In the genomic region with DNA sequence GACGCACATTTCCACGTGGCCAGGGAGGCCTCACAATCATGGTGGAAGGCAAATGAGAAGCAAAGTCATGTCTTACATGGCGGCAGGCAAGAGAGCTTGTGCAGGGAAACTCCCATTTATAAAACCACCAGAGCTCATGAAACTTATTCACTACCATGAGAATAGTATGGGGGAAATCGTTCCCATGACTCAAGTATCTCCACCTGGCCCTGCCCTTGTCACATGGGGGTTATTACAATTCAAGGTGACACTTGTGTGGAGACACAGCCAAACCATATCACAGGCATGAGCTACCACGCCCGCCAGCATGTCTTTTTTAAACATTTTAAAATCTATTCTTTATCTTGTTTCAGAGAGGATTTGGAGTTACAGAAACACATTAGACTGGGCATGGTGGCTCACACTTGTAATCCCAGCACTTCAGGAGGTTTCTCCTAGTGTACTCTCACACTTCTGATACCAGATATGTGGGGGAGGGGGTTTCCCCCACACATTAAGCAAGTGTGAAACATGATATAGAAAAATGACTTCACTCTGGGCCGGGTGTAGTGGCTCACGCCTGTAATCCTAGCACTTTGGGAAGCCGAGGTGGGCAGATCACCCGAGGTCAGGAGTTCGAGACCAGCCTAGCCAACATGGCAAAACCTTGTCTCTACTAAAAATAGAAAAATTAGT, we compare ENCODE assay signal across 24 cellular contexts. TPM values are rescaled to one million over a fixed set of nuclear protein-coding genes. Genes with fewer than 3 reads are reported as not detected.
DNase-seq lines count a peak whose midpoint lies in the region; ATAC-seq, FAIRE-seq and TF ChIP-seq lines count a peak whose summit lies in the region.
"Had no signal": no experiment of that assay in that cellular context is flagged by ENCODE, and none has a peak within 500 bp of the region (broad histone marks: within the 10 kb centered on the region; RNA-seq: fewer than 3 reads in every experiment).

No MANE protein-coding gene starts in this region.

- no peaks in the 10 kb centered on the region for H4K20me1 ChIP-seq in K562 (replicated peaks; ENCODE audit: control insufficient read depth, insufficient read depth, low read length)

- no peak for TF ChIP-seq RAD21 in K562 (CRISPR knock-in tag; conservative IDR thresholded peaks at IDR 0.05 in 1 of 2, IDR thresholded peaks at IDR 0.05 in 1 of 2)

- BruUV-seq in Caco-2 (replicated peaks; lab: Mats Ljungman, UMichigan) (TSS peak; percentile 15), K562 (replicated peaks; lab: Mats Ljungman, UMichigan) (TSS peak; percentile 29)

- H3K4me3 ChIP-seq in Caco-2 (ENCODE audit: low read depth, low read length) (no peak overlapping the region), K562 (no peak overlapping the region)

- H3K9me1 ChIP-seq in K562 (ENCODE audit: control insufficient read depth, insufficient read depth, low read length): no peaks in the 10 kb centered on the region

- H3K4me3 Mint-ChIP-seq in activated T-cell treated with anti-CD3 and anti-CD28 coated beads, Interleukin-2, amount 50 U/mL, for 24 hours: no peak overlapping the region
- H3K4me3 Mint-ChIP-seq in Caco-2 (ENCODE audit: unreplicated experiment): no peak overlapping the region
- H3K4me3 Mint-ChIP-seq: CD4-positive, CD25-positive, alpha-beta regulatory T cell had no signal

- intact Hi-C loops in Caco-2 (cut with micrococcal nuclease; ENCODE audit: unreplicated experiment): loop anchor here (10.0 kb wide), 1 partner anchor 165 kb away; no protein-coding TSS in a partner anchor
- intact Hi-C loops in K562 (cut with micrococcal nuclease): no loop called here

- in situ Hi-C loops in K562 (cut with MboI): no loop called here

- no peak for TF ChIP-seq POLR2A in K562 (conservative IDR thresholded peaks at IDR 0.05)

- no peak overlapping the region for H2AFZ ChIP-seq in K562 (ENCODE audit: low read depth, low read length)

- FAIRE-seq in K562 (lab: Jason Lieb, UNC): no peak
- no peak for FAIRE-seq in HTR-8/SVneo (lab: Jason Lieb, UNC)
- FAIRE-seq: G401.6 had no signal

- H3K27me3 Mint-ChIP-seq in activated T-cell treated with anti-CD3 and anti-CD28 coated beads, Interleukin-2, amount 50 U/mL, for 24 hours: no peaks in the 10 kb centered on the region
- H3K27me3 Mint-ChIP-seq in Caco-2 (ENCODE audit: insufficient read depth, unreplicated experiment): no peaks in the 10 kb centered on the region
- H3K27me3 Mint-ChIP-seq: CD4-positive, CD25-positive, alpha-beta regulatory T cell had no signal

- WGBS in K562 (ENCODE audit: insufficient coverage, low coverage, missing lambda C conversion rate): 83% methylated on average over 11 of the region's 11 CpGs

- H3K9ac ChIP-seq in K562 (ENCODE audit: insufficient read depth in 1 of 2, low read depth in 2 of 2, low read length in 2 of 2): no peak overlapping the region

- H3K4me1 Mint-ChIP-seq in activated T-cell treated with anti-CD3 and anti-CD28 coated beads, Interleukin-2, amount 50 U/mL, for 24 hours (ENCODE audit: low read depth): peaks cover 9% of the 10 kb centered on the region
- no peaks in the 10 kb centered on the region for H3K4me1 Mint-ChIP-seq in Caco-2 (ENCODE audit: low read depth, unreplicated experiment)

- peak overlapping the region; percentile 72 for H3K27ac Mint-ChIP-seq in activated T-cell treated with anti-CD3 and anti-CD28 coated beads, Interleukin-2, amount 50 U/mL, for 24 hours
- H3K27ac Mint-ChIP-seq in Caco-2 (ENCODE audit: unreplicated experiment): no peak overlapping the region
- H3K27ac Mint-ChIP-seq: CD4-positive, CD25-positive, alpha-beta regulatory T cell had no signal

- CTCF ChIA-PET in Caco-2 (lab: Charles Lee) (no interaction called here), K562 (lab: Yijun Ruan, JAX; ENCODE audit: low intra/inter-chr PET ratio) (no interaction called here)

- H3K9me3 Mint-ChIP-seq in activated T-cell treated with anti-CD3 and anti-CD28 coated beads, Interleukin-2, amount 50 U/mL, for 24 hours: peaks cover 4% of the 10 kb centered on the region
- no peaks in the 10 kb centered on the region for H3K9me3 Mint-ChIP-seq in Caco-2 (ENCODE audit: unreplicated experiment)
- H3K9me3 Mint-ChIP-seq: CD4-positive, CD25-positive, alpha-beta regulatory T cell had no signal

- ATAC-seq in activated CD4-positive, CD25-positive, alpha-beta regulatory T cell treated with anti-CD3 and anti-CD28 coated beads, Interleukin-2, amount 50 U/mL, for 24 hours: peak; percentile 35 to 51
- ATAC-seq in K562: no peak

- DNase-seq in activated CD4-positive, CD25-positive, alpha-beta regulatory T cell treated with anti-CD3 and anti-CD28 coated beads, Interleukin-2, amount 50 U/mL, for 72 hours: no peak
- DNase-seq in activated T-cell treated with anti-CD3 and anti-CD28 coated beads, Interleukin-2, amount 50 U/mL, for 24 hours: no peak
- no peak for DNase-seq in activated T-cell treated with anti-CD3 and anti-CD28 coated beads, Interleukin-2, amount 50 U/mL, for 1 hour
- DNase-seq in Caco-2 (no peak), K562 (ENCODE audit: extremely low read depth in 1 of 4, low spot score in 3 of 4) (no peak), HTR-8/SVneo (ENCODE audit: insufficient read length, low spot score) (no peak), AML-193 (lab: John Stamatoyannopoulos, UW) (no peak)
- DNase-seq: 8988T; BE2C; CD4-positive, CD25-positive, alpha-beta regulatory T cell; COR-L47; H7; IMR-90; Karpas-422; NCI-H1048; NCI-H1436; NCI-H2029; NCI-H345; NCI-H524 treated with DMSO at 0.1 percent for 48 hours; RPMI8226 had no signal

- peaks cover 2% of the 10 kb centered on the region; the same call in 1 of the 2 replicates for H3K36me3 ChIP-seq in Caco-2 (ENCODE audit: control insufficient read depth, insufficient read depth, low read length)
- H3K36me3 ChIP-seq in K562 (ENCODE audit: control insufficient read depth, insufficient read depth, low read length): peaks cover 49% of the 10 kb centered on the region

- no peaks in the 10 kb centered on the region for H3K9me3 ChIP-seq in Caco-2
- no peaks in the 10 kb centered on the region for H3K9me3 ChIP-seq in K562 (replicated peaks; ENCODE audit: control insufficient read depth, insufficient read depth, low read depth, low read length)
- H3K9me3 ChIP-seq: BE2C had no signal

- 0 out of 2 replicates have a peak, but pooled peaks cover under 1% of the 10 kb centered on the region for H3K4me1 ChIP-seq in Caco-2
- H3K4me1 ChIP-seq in K562 (replicated peaks in 1 of 2; ENCODE audit: control insufficient read depth in 2 of 2, insufficient read depth in 2 of 2, low read length in 2 of 2): no peaks in the 10 kb centered on the region
- H3K4me1 ChIP-seq: BE2C had no signal

- no peaks in the 10 kb centered on the region for H3K79me2 ChIP-seq in K562 (ENCODE audit: control insufficient read depth, insufficient read depth, low read length)

- H3K27me3 ChIP-seq in Caco-2 (replicated peaks; ENCODE audit: control insufficient read depth, insufficient read depth, low read length) (no peaks in the 10 kb centered on the region), K562 (ENCODE audit: control insufficient read depth in 2 of 2, insufficient read depth in 2 of 2, low read length in 2 of 2) (no peaks in the 10 kb centered on the region)
- H3K27me3 ChIP-seq: BE2C had no signal

- H3K4me2 ChIP-seq in K562 (ENCODE audit: insufficient read depth, low read length): no peak overlapping the region

- TF ChIP-seq EP300 in K562 (IDR thresholded peaks at IDR 0.05; ENCODE audit: low read length): no peak

- no peak overlapping the region for H3K27ac ChIP-seq in K562 (ENCODE audit: extremely low read depth, low read depth, low read length)
- H3K27ac ChIP-seq: HL-60 had no signal

- POLR2A ChIA-PET in Caco-2 (lab: Charles Lee) (no interaction called here), K562 (lab: Yijun Ruan, JAX) (interaction anchor here (1.1 to 1.8 kb wide), 3 partner anchors 12 to 31 kb away, joined by 3 to 9 read pairs (median 3); partner anchors contain the start of gene CENPN)

- TF ChIP-seq CTCF in Caco-2 (IDR thresholded peaks at IDR 0.05; ENCODE audit: insufficient read depth in 1 of 2, low read depth in 1 of 2, low read length in 1 of 2, severe bottlenecking in 1 of 2, unreplicated experiment in 1 of 2) (no peak), K562 (IDR thresholded peaks at IDR 0.05 in 2 of 3, conservative IDR thresholded peaks at IDR 0.05 in 1 of 3; ENCODE audit: insufficient read depth in 2 of 3, low read depth in 1 of 3, low read length in 3 of 3) (no peak)

- H3K36me3 Mint-ChIP-seq in activated T-cell treated with anti-CD3 and anti-CD28 coated beads, Interleukin-2, amount 50 U/mL, for 24 hours (ENCODE audit: low read depth): peaks cover 71% of the 10 kb centered on the region
- peaks cover 45% of the 10 kb centered on the region for H3K36me3 Mint-ChIP-seq in Caco-2 (ENCODE audit: insufficient read depth, unreplicated experiment)

RNA-seq across cellular contexts. Expression of gene ATMIN, which starts 5.6 kb away (rescaled TPM):
- total RNA-seq in Caco-2 (2022) (53.0 and 54.5 TPM in 2 replicates), K562 (2014; rRNA removed) (16.5 and 20.5 TPM in 2 replicates), K562 (2014; rRNA removed; fragmentation: Illumina TruSeq; extraction: Trizol) (35.3 and 38.8 TPM in 2 replicates), K562 (2015; rRNA removed; fragmentation: Illumina TruSeq; extraction: Trizol) (39.4 and 40.9 TPM in 2 replicates), K562 (2021) (22.5 and 23.4 TPM in 2 replicates)
- 22.3 and 56.7 TPM in 2 replicates for total RNA-seq in K562 (2011; cell fraction: chromatin; rRNA removed; ENCODE audit: low replicate concordance)
- 18.6 and 19.5 TPM in 2 replicates for total RNA-seq in K562 (2011; cell fraction: nucleolus; rRNA removed)
- total RNA-seq in K562 (2011; cell fraction: nucleoplasm; rRNA removed): 27.1 and 32.0 TPM in 2 replicates
- polyA plus RNA-seq in K562 (2011; rRNA removed) (21.3 and 29.2 TPM in 2 replicates), K562 (2014; fragmentation: Illumina TruSeq; extraction: Trizol) (28.1 and 31.3 TPM in 2 replicates), K562 (2014; fragmentation: Nextera tagmentation; extraction: Ambion mirVana) (1 to 10 TPM; 6.7 to 7.8 TPM), K562 (2014; rRNA removed) (15.3 and 19.3 TPM in 2 replicates)
- 12.2 and 16.4 TPM in 2 replicates for polyA plus RNA-seq in K562 (2011; cell fraction: cytosol; rRNA removed)
- polyA plus RNA-seq in K562 (2011; cell fraction: nucleus; rRNA removed): 16.4 and 17.0 TPM in 2 replicates
- polyA plus RNA-seq in K562 (2012): 13.7 and 17.9 TPM in 2 replicates
- polyA minus RNA-seq in K562 (2011; rRNA and poly(A)+ RNA removed): 32.5 and 37.6 TPM in 2 replicates
- polyA minus RNA-seq in K562 (2011; cell fraction: cytosol; rRNA and poly(A)+ RNA removed): 8.8 and 16.4 TPM in 2 replicates
- polyA minus RNA-seq in K562 (2011; cell fraction: nucleus; rRNA and poly(A)+ RNA removed): 13.1 and 24.1 TPM in 2 replicates

RNA-seq across cellular contexts. Expression of gene CENPN, which starts 23.1 kb away (rescaled TPM):
- total RNA-seq in Caco-2 (2022) (100 and 105 TPM in 2 replicates), K562 (2014; rRNA removed) (64.6 and 140 TPM in 2 replicates), K562 (2014; rRNA removed; fragmentation: Illumina TruSeq; extraction: Trizol) (161 and 186 TPM in 2 replicates), K562 (2015; rRNA removed; fragmentation: Illumina TruSeq; extraction: Trizol) (103 and 106 TPM in 2 replicates), K562 (2021) (87.6 and 92.3 TPM in 2 replicates)
- 44.6 and 60.6 TPM in 2 replicates for total RNA-seq in K562 (2011; cell fraction: chromatin; rRNA removed; ENCODE audit: low replicate concordance)
- 31.3 and 39.4 TPM in 2 replicates for total RNA-seq in K562 (2011; cell fraction: nucleolus; rRNA removed)
- total RNA-seq in K562 (2011; cell fraction: nucleoplasm; rRNA removed): 28.4 and 36.6 TPM in 2 replicates
- polyA plus RNA-seq in K562 (2011; rRNA removed) (95.8 and 123 TPM in 2 replicates), K562 (2014; fragmentation: Illumina TruSeq; extraction: Trizol) (140 and 158 TPM in 2 replicates), K562 (2014; fragmentation: Nextera tagmentation; extraction: Ambion mirVana) (100 to 1,000 TPM; 343 to 384 TPM), K562 (2014; rRNA removed) (209 and 279 TPM in 2 replicates)
- polyA plus RNA-seq in K562 (2011; cell fraction: cytosol; rRNA removed): 36.0 and 53.1 TPM in 2 replicates
- polyA plus RNA-seq in K562 (2011; cell fraction: nucleus; rRNA removed): 27.2 and 47.1 TPM in 2 replicates
- 92.4 and 304 TPM in 2 replicates for polyA plus RNA-seq in K562 (2012)
- polyA minus RNA-seq in K562 (2011; rRNA and poly(A)+ RNA removed): 92.7 and 93.9 TPM in 2 replicates
- polyA minus RNA-seq in K562 (2011; cell fraction: cytosol; rRNA and poly(A)+ RNA removed): 42.0 and 48.2 TPM in 2 replicates
- polyA minus RNA-seq in K562 (2011; cell fraction: nucleus; rRNA and poly(A)+ RNA removed): 28.3 and 30.8 TPM in 2 replicates

RNA-seq across cellular contexts. Expression of gene CMC2, which starts 23.4 kb away (rescaled TPM):
- 94.1 and 101 TPM in 2 replicates for total RNA-seq in Caco-2 (2022)
- total RNA-seq in K562 (2011; cell fraction: chromatin; rRNA removed; ENCODE audit: low replicate concordance): 47.9 and 97.0 TPM in 2 replicates
- 47.9 and 67.9 TPM in 2 replicates for total RNA-seq in K562 (2011; cell fraction: nucleolus; rRNA removed)
- 50.2 and 70.3 TPM in 2 replicates for total RNA-seq in K562 (2011; cell fraction: nucleoplasm; rRNA removed)
- total RNA-seq in K562 (2014; rRNA removed): 122 and 192 TPM in 2 replicates
- total RNA-seq in K562 (2014; rRNA removed; fragmentation: Illumina TruSeq; extraction: Trizol): 144 and 165 TPM in 2 replicates
- 124 and 143 TPM in 2 replicates for total RNA-seq in K562 (2015; rRNA removed; fragmentation: Illumina TruSeq; extraction: Trizol)
- total RNA-seq in K562 (2021): 166 and 189 TPM in 2 replicates
- 224 and 304 TPM in 2 replicates for polyA plus RNA-seq in K562 (2011; rRNA removed)
- 185 and 294 TPM in 2 replicates for polyA plus RNA-seq in K562 (2011; cell fraction: cytosol; rRNA removed)
- polyA plus RNA-seq in K562 (2011; cell fraction: nucleus; rRNA removed): 100 and 142 TPM in 2 replicates
- polyA plus RNA-seq in K562 (2012): 144 and 242 TPM in 2 replicates
- polyA plus RNA-seq in K562 (2014; fragmentation: Illumina TruSeq; extraction: Trizol): 172 and 255 TPM in 2 replicates
- polyA plus RNA-seq in K562 (2014; fragmentation: Nextera tagmentation; extraction: Ambion mirVana): 100 to 1,000 TPM; 434 to 501 TPM
- 230 and 250 TPM in 2 replicates for polyA plus RNA-seq in K562 (2014; rRNA removed)
- polyA minus RNA-seq in K562 (2011; rRNA and poly(A)+ RNA removed): 73.7 and 81.3 TPM in 2 replicates
- 37.5 and 45.1 TPM in 2 replicates for polyA minus RNA-seq in K562 (2011; cell fraction: cytosol; rRNA and poly(A)+ RNA removed)
- polyA minus RNA-seq in K562 (2011; cell fraction: nucleus; rRNA and poly(A)+ RNA removed): 59.8 and 62.9 TPM in 2 replicates

RNA-seq across cellular contexts. Expression of gene C16orf46, which starts 47.0 kb away (rescaled TPM):
- total RNA-seq in Caco-2 (2022): 0.70 and 0.95 TPM in 2 replicates
- 1.1 and 1.4 TPM in 2 replicates for total RNA-seq in K562 (2011; cell fraction: chromatin; rRNA removed; ENCODE audit: low replicate concordance)
- total RNA-seq in K562 (2011; cell fraction: nucleolus; rRNA removed): 0.26 and 0.67 TPM in 2 replicates
- total RNA-seq in K562 (2011; cell fraction: nucleoplasm; rRNA removed): 0.53 and 0.81 TPM in 2 replicates
- total RNA-seq in K562 (2014; rRNA removed): 0.54 TPM in 1 of 2 replicates, not detected in the other
- total RNA-seq in K562 (2014; rRNA removed; fragmentation: Illumina TruSeq; extraction: Trizol): 0.19 TPM in 1 of 2 replicates, not detected in the other
- total RNA-seq in K562 (2015; rRNA removed; fragmentation: Illumina TruSeq; extraction: Trizol): 0.23 and 0.33 TPM in 2 replicates
- 0.47 and 1.0 TPM in 2 replicates for total RNA-seq in K562 (2021)
- polyA plus RNA-seq in K562 (2011; rRNA removed): 0.35 and 0.36 TPM in 2 replicates
- 0.62 and 0.63 TPM in 2 replicates for polyA plus RNA-seq in K562 (2011; cell fraction: cytosol; rRNA removed)
- 0.31 and 1.1 TPM in 2 replicates for polyA plus RNA-seq in K562 (2011; cell fraction: nucleus; rRNA removed)
- polyA plus RNA-seq in K562 (2012): 0.98 and 1.7 TPM in 2 replicates
- polyA plus RNA-seq in K562 (2014; fragmentation: Illumina TruSeq; extraction: Trizol): 0.98 TPM in 1 of 2 replicates, not detected in the other
- polyA plus RNA-seq in K562 (2014; fragmentation: Nextera tagmentation; extraction: Ambion mirVana): under 1 TPM; 0.10 to 0.13 TPM
- 0.52 and 1.7 TPM in 2 replicates for polyA plus RNA-seq in K562 (2014; rRNA removed)
- 0.18 TPM in 1 of 2 replicates, not detected in the other for polyA minus RNA-seq in K562 (2011; rRNA and poly(A)+ RNA removed)
- polyA minus RNA-seq in K562 (2011; cell fraction: cytosol; rRNA and poly(A)+ RNA removed): not detected in 2 replicates
- not detected in 2 replicates for polyA minus RNA-seq in K562 (2011; cell fraction: nucleus; rRNA and poly(A)+ RNA removed)
- total RNA-seq: CD4-positive, CD25-positive, alpha-beta regulatory T cell; HT1080 had no signal
